Comparison of ENCODE assay signal across 10 cellular contexts in the genomic region with DNA sequence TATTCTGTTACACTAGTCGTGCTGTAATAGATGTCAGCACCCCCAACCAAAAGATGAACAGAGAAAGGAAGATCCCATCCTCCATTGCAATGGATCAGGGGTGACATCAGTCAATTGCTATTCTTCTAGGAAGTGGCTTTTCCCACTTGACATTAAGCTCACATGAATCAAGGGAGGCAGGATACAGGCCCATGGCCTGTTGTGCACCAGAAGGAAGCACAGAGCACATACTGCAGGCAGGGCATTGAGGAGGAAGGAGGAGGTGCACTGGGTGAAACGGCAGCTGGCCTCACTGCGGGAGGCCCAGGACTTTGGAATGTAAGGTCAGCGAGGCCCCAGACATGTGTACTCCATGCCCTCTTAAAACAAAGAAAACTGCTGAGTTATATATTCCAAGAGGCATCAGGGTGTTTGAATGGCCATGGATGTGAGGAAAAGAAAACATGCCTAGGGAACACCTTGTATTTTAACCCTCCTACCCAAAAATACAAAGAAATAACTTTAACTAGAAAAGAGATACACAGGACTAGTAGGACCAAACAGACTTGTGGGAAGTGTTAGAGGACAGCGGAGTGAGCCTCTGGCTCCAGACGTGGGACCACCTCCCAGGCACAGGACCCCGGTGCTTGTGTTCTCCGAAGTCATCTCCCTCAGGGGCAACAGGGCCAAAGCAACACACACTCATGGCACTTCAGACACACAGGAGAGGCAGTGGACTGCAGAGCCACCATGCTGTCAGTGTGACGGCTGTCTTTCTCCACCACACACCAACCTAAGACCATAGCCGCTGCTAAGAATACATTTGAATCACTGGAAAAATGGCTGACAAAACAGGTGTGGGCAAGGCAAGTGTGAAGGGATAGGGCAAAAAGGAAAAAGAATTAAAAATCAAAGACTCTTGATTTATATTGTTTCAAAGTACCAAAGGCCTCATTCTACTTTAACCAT. TPM values are rescaled to one million over a fixed set of nuclear protein-coding genes. Genes with fewer than 3 reads are reported as not detected.
DNase-seq lines count a peak whose midpoint lies in the region; ATAC-seq and TF ChIP-seq lines count a peak whose summit lies in the region.
"Had no signal": no experiment of that assay in that cellular context is flagged by ENCODE, and none has a peak within 500 bp of the region (broad histone marks: within the 10 kb centered on the region; RNA-seq: fewer than 3 reads in every experiment).

No MANE protein-coding gene starts in this region.

- H2BK5ac ChIP-seq in mesenchymal stem cell (ENCODE audit: low read depth, low read length, poor library complexity, severe bottlenecking): peak overlapping the region; percentile 100

- H3K36me3 ChIP-seq in Caco-2 (ENCODE audit: control insufficient read depth, insufficient read depth, low read length) (no peaks in the 10 kb centered on the region), mesenchymal stem cell (ENCODE audit: control insufficient read depth in 1 of 2, insufficient read depth in 2 of 2, low read depth in 1 of 2, low read length in 2 of 2) (peaks cover 0 to 5% of the 10 kb centered on the region in 2 experiments)
- no peaks in the 10 kb centered on the region for H3K36me3 ChIP-seq in CD4-positive, alpha-beta memory T cell (ENCODE audit: insufficient read depth, low read length)

- H3K9me3 ChIP-seq in Caco-2 (no peaks in the 10 kb centered on the region), mesenchymal stem cell (ENCODE audit: control insufficient read depth, low read length) (no peaks in the 10 kb centered on the region)
- no peaks in the 10 kb centered on the region for H3K9me3 ChIP-seq in CD4-positive, alpha-beta memory T cell (ENCODE audit: control insufficient read depth in 1 of 2, low read length in 2 of 2)

- H3K79me1 ChIP-seq in mesenchymal stem cell (replicated peaks; ENCODE audit: low read length, poor library complexity, severe bottlenecking): peaks cover 7% of the 10 kb centered on the region

- no peaks in the 10 kb centered on the region for H3K36me3 Mint-ChIP-seq in Caco-2 (ENCODE audit: insufficient read depth, unreplicated experiment)
- H3K36me3 Mint-ChIP-seq in CD4-positive, alpha-beta memory T cell: peaks cover 2 to 9% of the 10 kb centered on the region in 2 donors

- H2BK15ac ChIP-seq in mesenchymal stem cell (ENCODE audit: low read depth, poor library complexity, severe bottlenecking): peak overlapping the region; percentile 73

- peak overlapping the region; percentile 79 for H3K27ac Mint-ChIP-seq in Caco-2 (ENCODE audit: unreplicated experiment)
- H3K27ac Mint-ChIP-seq in CD4-positive, alpha-beta memory T cell: no peak overlapping the region

- BruUV-seq in Caco-2 (replicated peaks; lab: Mats Ljungman, UMichigan): no TSS peak

- CTCF ChIA-PET in Caco-2 (lab: Charles Lee): no interaction called here
- CTCF ChIA-PET in CD4-positive, alpha-beta memory T cell (lab: Charles Lee; ENCODE audit: partially characterized antibody): interaction anchor here (1.0 to 1.5 kb wide), 2 partner anchors 10 to 22 kb away, joined by 3 to 10 read pairs; no protein-coding TSS in a partner anchor

- H3K27ac ChIP-seq in mesenchymal stem cell (ENCODE audit: low read length, poor library complexity, severe bottlenecking): peak overlapping the region; percentile 100
- H3K27ac ChIP-seq in CD4-positive, alpha-beta memory T cell (ENCODE audit: low read depth, low read length): no peak overlapping the region
- H3K27ac ChIP-seq: skin epidermis had no signal

- H3K4me1 ChIP-seq in Caco-2: peaks cover 28% of the 10 kb centered on the region
- peaks cover 12% of the 10 kb centered on the region for H3K4me1 ChIP-seq in mesenchymal stem cell (ENCODE audit: control insufficient read depth, insufficient read depth, low read depth, low read length)
- no peaks in the 10 kb centered on the region for H3K4me1 ChIP-seq in CD4-positive, alpha-beta memory T cell (ENCODE audit: insufficient read depth, low read length)

- peak overlapping the region; percentile 100 for H2AK5ac ChIP-seq in mesenchymal stem cell (ENCODE audit: low read length, severe bottlenecking)

- H3K4me3 ChIP-seq in Caco-2 (ENCODE audit: low read depth, low read length) (no peak overlapping the region), mesenchymal stem cell (ENCODE audit: insufficient read depth in 1 of 2, low read depth in 1 of 2, low read length in 2 of 2) (no peak overlapping the region)
- no peak overlapping the region for H3K4me3 ChIP-seq in CD4-positive, alpha-beta memory T cell (ENCODE audit: low read length in 2 of 2)
- H3K4me3 ChIP-seq: skin epidermis had no signal

- H4K91ac ChIP-seq in mesenchymal stem cell (ENCODE audit: low read length): peak overlapping the region; percentile 100

- H3K27me3 ChIP-seq in Caco-2 (replicated peaks; ENCODE audit: control insufficient read depth, insufficient read depth, low read length) (no peaks in the 10 kb centered on the region), mesenchymal stem cell (ENCODE audit: control insufficient read depth in 1 of 2, insufficient read depth in 1 of 2, low read length in 2 of 2) (no peaks in the 10 kb centered on the region)
- no peaks in the 10 kb centered on the region for H3K27me3 ChIP-seq in CD4-positive, alpha-beta memory T cell (ENCODE audit: insufficient read depth, low read length)

- peak overlapping the region; percentile 98 for H2BK120ac ChIP-seq in mesenchymal stem cell (ENCODE audit: low read depth, low read length)

- H2BK12ac ChIP-seq in mesenchymal stem cell (ENCODE audit: low read length in 2 of 2): peak overlapping the region; percentile 100

- H3K9me3 Mint-ChIP-seq in Caco-2 (ENCODE audit: unreplicated experiment): no peaks in the 10 kb centered on the region
- peaks cover 0 to 2% (median 0%) of the 10 kb centered on the region in 8 donors for H3K9me3 Mint-ChIP-seq in CD4-positive, alpha-beta memory T cell

- H3K18ac ChIP-seq in mesenchymal stem cell (ENCODE audit: low read depth in 1 of 2, low read length in 2 of 2): peak overlapping the region; percentile 99 to 100

- TF ChIP-seq CTCF in Caco-2 (IDR thresholded peaks at IDR 0.05; ENCODE audit: insufficient read depth in 1 of 2, low read depth in 1 of 2, low read length in 1 of 2, severe bottlenecking in 1 of 2, unreplicated experiment in 1 of 2): no peak

- peak overlapping the region; percentile 49 for H3K4me2 ChIP-seq in mesenchymal stem cell (ENCODE audit: low read length, poor library complexity, severe bottlenecking)

- intact Hi-C loops in Caco-2 (cut with micrococcal nuclease; ENCODE audit: unreplicated experiment): loop anchor here (10.0 kb wide), 1 partner anchor 147 kb away; no protein-coding TSS in a partner anchor
- intact Hi-C loops in CD4-positive, alpha-beta memory T cell (cut with micrococcal nuclease): no loop called here

- H3K23ac ChIP-seq in mesenchymal stem cell (ENCODE audit: low read length in 2 of 2): peak overlapping the region in 1 of 2 experiments; percentile 95

- peak overlapping the region; percentile 99 for H4K8ac ChIP-seq in mesenchymal stem cell (ENCODE audit: low read length)

- H3K14ac ChIP-seq in mesenchymal stem cell (ENCODE audit: low read length in 2 of 2): peak overlapping the region in 1 of 2 experiments; percentile 99

- H3K4me3 Mint-ChIP-seq in Caco-2 (ENCODE audit: unreplicated experiment): no peak overlapping the region
- H3K4me3 Mint-ChIP-seq in CD4-positive, alpha-beta memory T cell: no peak overlapping the region

- H3K4me1 Mint-ChIP-seq in Caco-2 (ENCODE audit: low read depth, unreplicated experiment): peaks cover 8% of the 10 kb centered on the region
- H3K4me1 Mint-ChIP-seq in CD4-positive, alpha-beta memory T cell: peaks cover 0 to 6% (median 1%) of the 10 kb centered on the region in 4 donors

- WGBS in mesenchymal stem cell: 16% methylated on average over 6 of the region's 10 CpGs

- H3K9ac ChIP-seq in mesenchymal stem cell (ENCODE audit: low read length): no peak overlapping the region

- H2AFZ ChIP-seq in mesenchymal stem cell (ENCODE audit: low read depth, low read length): peak overlapping the region; percentile 84

- H3K27me3 Mint-ChIP-seq in Caco-2 (ENCODE audit: insufficient read depth, unreplicated experiment): no peaks in the 10 kb centered on the region
- no peaks in the 10 kb centered on the region for H3K27me3 Mint-ChIP-seq in CD4-positive, alpha-beta memory T cell

- peak; percentile 43 to 69 for DNase-seq in Caco-2
- peak in 2 of 3 experiments; percentile 67 to 87 for DNase-seq in NCI-H1417 (lab: John Stamatoyannopoulos, UW)
- DNase-seq in cerebellar cortex (ENCODE audit: low spot score): peak; percentile 55
- DNase-seq in mesenchymal stem cell: peak; percentile 88
- DNase-seq in CD4-positive, alpha-beta memory T cell: no peak
- no peak for DNase-seq in COR-L47 (lab: John Stamatoyannopoulos, UW)
- DNase-seq: DND-41 had no signal

- no peak for ATAC-seq in GM18868 (IDR thresholded peaks at IDR 0.05; ENCODE audit: unreplicated experiment)
- ATAC-seq in GM21717 (IDR thresholded peaks at IDR 0.05; ENCODE audit: unreplicated experiment): no peak

- POLR2A ChIA-PET in Caco-2 (lab: Charles Lee): no interaction called here
- POLR2A ChIA-PET in CD4-positive, alpha-beta memory T cell (lab: Charles Lee; ENCODE audit: partially characterized antibody): no interaction called here

- H3K4ac ChIP-seq in mesenchymal stem cell (ENCODE audit: low read depth in 1 of 2, low read length in 2 of 2): peak overlapping the region; percentile 100

RNA-seq across cellular contexts. Expression of a gene that starts 51.4 kb away (rescaled TPM):
- 28.1 and 32.4 TPM in 2 replicates for total RNA-seq in Caco-2 (2022)
- polyA plus RNA-seq in mesenchymal stem cell (2013, experiment 1 of 2): 60.4 TPM
- polyA plus RNA-seq in mesenchymal stem cell (2013, experiment 2 of 2): 58.3 TPM
- 10 to 100 TPM; 73.2 to 84.4 TPM for total RNA-seq in CD4-positive, alpha-beta memory T cell
- polyA plus RNA-seq in CD4-positive, alpha-beta memory T cell: 10 to 100 TPM; 36.6 to 39.1 TPM

Comparison
In these comparisons a context has a peak if more than half of its experiments do, and no peak if none do; other contexts are left out.
1. DNase-seq: peak in Caco-2 (2 of 2), NCI-H1417 (2 of 3), cerebellar cortex (single experiment) and mesenchymal stem cell (single experiment); none in CD4-positive, alpha-beta memory T cell (0 of 5) and COR-L47 (single experiment).